20 cellular contexts compared by ENCODE assay signal in the genomic region with DNA sequence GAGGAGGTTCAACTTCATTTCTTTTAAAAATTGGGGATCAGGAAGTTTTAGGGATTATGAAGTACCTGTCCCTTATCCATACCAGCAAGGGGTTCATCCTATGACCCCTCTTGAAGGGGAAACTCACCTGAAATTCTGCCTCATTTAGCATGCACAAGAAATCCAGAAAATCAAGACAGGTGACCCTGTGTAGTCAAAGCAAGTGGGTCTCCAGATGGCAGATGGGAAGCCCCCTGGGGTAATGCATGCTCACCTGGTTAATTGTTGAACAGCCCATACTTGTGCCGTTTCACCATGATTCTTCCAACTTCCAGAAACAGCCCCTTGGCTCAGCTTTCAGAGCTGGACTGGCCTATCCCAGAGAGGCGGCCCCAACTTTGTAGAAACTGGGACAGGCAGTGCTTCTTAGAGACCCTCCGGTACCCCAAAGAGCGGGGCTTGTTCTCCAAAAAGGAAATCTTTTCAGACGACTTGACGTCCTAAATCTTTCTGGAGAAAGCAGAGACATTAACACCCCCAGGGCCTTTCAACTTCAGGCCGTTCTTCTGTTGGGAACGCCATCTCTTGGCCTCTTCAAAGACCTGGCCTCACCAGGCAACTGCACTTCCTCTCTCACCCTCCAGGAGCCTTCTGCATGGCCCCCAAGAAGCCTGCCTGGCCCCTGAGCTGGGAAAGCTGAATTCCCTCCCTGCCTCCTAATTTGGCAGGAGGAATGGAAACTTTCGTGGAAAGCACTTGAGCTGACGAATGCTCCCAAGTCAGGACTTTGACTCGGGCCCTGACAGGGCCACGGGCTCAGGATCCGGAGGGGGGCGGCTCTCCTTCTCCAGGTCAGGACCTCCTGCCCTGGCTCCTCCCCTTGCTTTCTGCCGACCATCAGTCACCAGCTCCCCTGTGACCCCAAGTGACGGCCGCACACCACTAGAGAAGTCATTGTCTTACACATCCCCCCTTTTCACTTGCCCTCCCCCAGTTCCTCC.
DNase-seq lines count a peak whose midpoint lies in the region; ATAC-seq and TF ChIP-seq lines count a peak whose summit lies in the region.
"Had no signal": no experiment of that assay in that cellular context is flagged by ENCODE, and none has a peak within 500 bp of the region (broad histone marks: within the 10 kb centered on the region; RNA-seq: fewer than 3 reads in every experiment).

No MANE protein-coding gene starts in this region.

- no peak for TF ChIP-seq CTCF in WTC11 (IDR thresholded peaks at IDR 0.05)
- TF ChIP-seq CTCF in neural cell (IDR thresholded peaks at IDR 0.05; ENCODE audit: poor library complexity, severe bottlenecking), result no peak
- no peak for TF ChIP-seq CTCF in transverse colon (IDR thresholded peaks at IDR 0.05)

- H3K9ac ChIP-seq in ES-I3 (ENCODE audit: low read depth, low read length) (peak overlapping the region; percentile 30; the same call in 1 of the 2 replicates), neural cell (ENCODE audit: low read length) (no peak overlapping the region)

- intact Hi-C loops in left ventricle myocardium superior (cut with micrococcal nuclease) (no loop called here), transverse colon (cut with DNase I; ENCODE audit: low total_unique reads) (no loop called here)

- no peaks in the 10 kb centered on the region for H3K9me2 ChIP-seq in neural cell (ENCODE audit: insufficient read depth, low read length)

- H4K20me1 ChIP-seq in neural cell (ENCODE audit: insufficient read depth), result no peaks in the 10 kb centered on the region

- H3K9me3 ChIP-seq in ES-I3 (ENCODE audit: control insufficient read depth, insufficient read depth, low read length), result no peaks in the 10 kb centered on the region
- H3K9me3 ChIP-seq in neural cell (ENCODE audit: low read length), result no peaks in the 10 kb centered on the region
- H3K9me3 ChIP-seq in transverse colon, result no peaks in the 10 kb centered on the region
- H3K9me3 ChIP-seq: neutrophil, upper lobe of right lung had no signal

- TF ChIP-seq POLR2A in transverse colon (IDR thresholded peaks at IDR 0.05), result no peak

- in situ Hi-C loops in transverse colon (cut with MboI; ENCODE audit: low pct_ligation_motif_present in 1 of 4, low pct_unique_long_range_greater_than_20kb in 1 of 4, low sequenced_read_pairs in 3 of 4), result no loop called here

- H3K79me2 ChIP-seq in neural cell (replicated peaks; ENCODE audit: insufficient read depth, low read length), result no peaks in the 10 kb centered on the region

- H3K27ac ChIP-seq in neural cell (ENCODE audit: low read length) (no peak overlapping the region), transverse colon (no peak overlapping the region)
- H3K27ac ChIP-seq: neutrophil, upper lobe of right lung had no signal

- H3K36me3 Mint-ChIP-seq in WTC11, result no peaks in the 10 kb centered on the region

- H3K27ac Mint-ChIP-seq in WTC11, result no peak overlapping the region
- H3K27ac Mint-ChIP-seq: CD4-positive, alpha-beta T cell had no signal

- H3K4me1 ChIP-seq in ES-I3 (ENCODE audit: insufficient read depth, low read length) (peaks cover 25% of the 10 kb centered on the region), transverse colon (no peaks in the 10 kb centered on the region)
- H3K4me1 ChIP-seq: upper lobe of right lung had no signal

- H3K9me3 Mint-ChIP-seq in WTC11, result no peaks in the 10 kb centered on the region
- H3K9me3 Mint-ChIP-seq: CD4-positive, alpha-beta T cell had no signal

- POLR2A ChIA-PET in WTC11 (lab: Charles Lee), result interaction anchor here (0.6 to 1.1 kb wide), 3 partner anchors 21 to 723 kb away, joined by 3 to 8 read pairs (median 3); no protein-coding TSS in a partner anchor

- no peak overlapping the region for H2AFZ ChIP-seq in neural cell (ENCODE audit: low read depth, low read length)

- H3K4me3 ChIP-seq in neural cell (ENCODE audit: low read length), result peak overlapping the region; percentile 48
- no peak overlapping the region for H3K4me3 ChIP-seq in transverse colon
- H3K4me3 ChIP-seq: smooth muscle cell, upper lobe of right lung had no signal

- H3K4me3 Mint-ChIP-seq in WTC11, result peak overlapping the region; percentile 67
- H3K4me3 Mint-ChIP-seq: CD4-positive, alpha-beta T cell had no signal

- peak; percentile 53 for DNase-seq in WTC11 (ENCODE audit: low spot score)
- peak; percentile 67 for DNase-seq in left ventricle myocardium superior
- DNase-seq in transverse colon, result no peak
- DNase-seq: activated naive CD4-positive, alpha-beta T cell treated with anti-CD3 and anti-CD28 coated beads, Interleukin-2, amount 50 U/mL, for 16 hours; CD4-positive, alpha-beta T cell; DND-41; GOT3; KG1; NCI-H2227 treated with DMSO at 0.1 percent for 48 hours; SIG-M5; T-helper 2 cell; upper lobe of right lung had no signal

- ATAC-seq in WTC11 (peak; percentile 21), left ventricle myocardium superior (peak; percentile 88), GM21515 (IDR thresholded peaks at IDR 0.05; ENCODE audit: unreplicated experiment) (no peak), HG03378 (IDR thresholded peaks at IDR 0.05; ENCODE audit: unreplicated experiment) (no peak), HG03432 (IDR thresholded peaks at IDR 0.05; ENCODE audit: unreplicated experiment) (no peak)
- ATAC-seq: activated CD4-positive, CD25-positive, alpha-beta regulatory T cell treated with anti-CD3 and anti-CD28 coated beads, Interleukin-2, amount 50 U/mL, for 24 hours; upper lobe of right lung had no signal

- CTCF ChIA-PET in WTC11 (lab: Charles Lee), result interaction anchor here (0.6 to 2.5 kb wide), 10 partner anchors 10 to 254 kb away, joined by 3 to 16 read pairs (median 3); no protein-coding TSS in a partner anchor

- H3K36me3 ChIP-seq in ES-I3 (ENCODE audit: insufficient read depth, low read length), result no peaks in the 10 kb centered on the region
- H3K36me3 ChIP-seq in neural cell (ENCODE audit: insufficient read depth, low read length), result no peaks in the 10 kb centered on the region
- H3K36me3 ChIP-seq in transverse colon, result no peaks in the 10 kb centered on the region
- H3K36me3 ChIP-seq: neutrophil, upper lobe of right lung had no signal

- H3K4me2 ChIP-seq in neural cell (ENCODE audit: low read length), result peak overlapping the region; percentile 22
- H3K4me2 ChIP-seq: smooth muscle cell had no signal

- TF ChIP-seq RAD21 in neural cell (conservative IDR thresholded peaks at IDR 0.05), result no peak

- H3K27me3 Mint-ChIP-seq in WTC11 (ENCODE audit: low read depth), result peaks cover 55% of the 10 kb centered on the region

- TF ChIP-seq EP300 in neural cell (conservative IDR thresholded peaks at IDR 0.05; ENCODE audit: poor library complexity, severe bottlenecking) (no peak), transverse colon (IDR thresholded peaks at IDR 0.05; ENCODE audit: low read depth) (no peak)

- H3K27me3 ChIP-seq in neural cell (ENCODE audit: insufficient read depth, low read depth, low read length), result peaks cover 23% of the 10 kb centered on the region
- H3K27me3 ChIP-seq in transverse colon, result peaks cover 24% of the 10 kb centered on the region
- H3K27me3 ChIP-seq: upper lobe of right lung had no signal

- 63 to 90% methylated on average over 2 to 17 of the region's 17 CpGs for WGBS in transverse colon (ENCODE audit: low coverage in 1 of 2), 2 donors

- no peaks in the 10 kb centered on the region for H3F3A ChIP-seq in neural cell (ENCODE audit: insufficient read depth, low read length, poor library complexity, severe bottlenecking)

- peaks cover 64% of the 10 kb centered on the region for H3K4me1 Mint-ChIP-seq in WTC11

TF ChIP-seq in WTC11, 78 proteins besides CTCF, POLR2A, EP300 and RAD21:
- TF ChIP-seq FOXK1 (CRISPR knock-in tag; IDR thresholded peaks at IDR 0.05), result no peak
- 0 out of 2 replicates have a peak, but pooled peaks have one; percentile 7 for TF ChIP-seq MYBL2 (CRISPR knock-in tag; IDR thresholded peaks at IDR 0.05)
- TF ChIP-seq SOX15 (CRISPR knock-in tag; IDR thresholded peaks at IDR 0.05), result no peak

TF ChIP-seq in neural cell, 6 proteins besides CTCF, POLR2A, EP300 and RAD21:
- TF ChIP-seq POLR2AphosphoS5 (IDR thresholded peaks at IDR 0.05) (no peak), MXI1 (conservative IDR thresholded peaks at IDR 0.05; ENCODE audit: poor library complexity, severe bottlenecking) (no peak), TAF1 (IDR thresholded peaks at IDR 0.05; ENCODE audit: low read depth) (no peak)
- TF ChIP-seq, protein P1, sequence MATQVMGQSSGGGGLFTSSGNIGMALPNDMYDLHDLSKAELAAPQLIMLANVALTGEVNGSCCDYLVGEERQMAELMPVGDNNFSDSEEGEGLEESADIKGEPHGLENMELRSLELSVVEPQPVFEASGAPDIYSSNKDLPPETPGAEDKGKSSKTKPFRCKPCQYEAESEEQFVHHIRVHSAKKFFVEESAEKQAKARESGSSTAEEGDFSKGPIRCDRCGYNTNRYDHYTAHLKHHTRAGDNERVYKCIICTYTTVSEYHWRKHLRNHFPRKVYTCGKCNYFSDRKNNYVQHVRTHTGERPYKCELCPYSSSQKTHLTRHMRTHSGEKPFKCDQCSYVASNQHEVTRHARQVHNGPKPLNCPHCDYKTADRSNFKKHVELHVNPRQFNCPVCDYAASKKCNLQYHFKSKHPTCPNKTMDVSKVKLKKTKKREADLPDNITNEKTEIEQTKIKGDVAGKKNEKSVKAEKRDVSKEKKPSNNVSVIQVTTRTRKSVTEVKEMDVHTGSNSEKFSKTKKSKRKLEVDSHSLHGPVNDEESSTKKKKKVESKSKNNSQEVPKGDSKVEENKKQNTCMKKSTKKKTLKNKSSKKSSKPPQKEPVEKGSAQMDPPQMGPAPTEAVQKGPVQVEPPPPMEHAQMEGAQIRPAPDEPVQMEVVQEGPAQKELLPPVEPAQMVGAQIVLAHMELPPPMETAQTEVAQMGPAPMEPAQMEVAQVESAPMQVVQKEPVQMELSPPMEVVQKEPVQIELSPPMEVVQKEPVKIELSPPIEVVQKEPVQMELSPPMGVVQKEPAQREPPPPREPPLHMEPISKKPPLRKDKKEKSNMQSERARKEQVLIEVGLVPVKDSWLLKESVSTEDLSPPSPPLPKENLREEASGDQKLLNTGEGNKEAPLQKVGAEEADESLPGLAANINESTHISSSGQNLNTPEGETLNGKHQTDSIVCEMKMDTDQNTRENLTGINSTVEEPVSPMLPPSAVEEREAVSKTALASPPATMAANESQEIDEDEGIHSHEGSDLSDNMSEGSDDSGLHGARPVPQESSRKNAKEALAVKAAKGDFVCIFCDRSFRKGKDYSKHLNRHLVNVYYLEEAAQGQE (IDR thresholded peaks at IDR 0.05; ENCODE audit: borderline replicate concordance), result no peak

Comparison
In these comparisons a context has a peak if more than half of its experiments do, and no peak if none do; other contexts are left out.
1. ATAC-seq: peak in WTC11 (single experiment) and left ventricle myocardium superior (single experiment); none in GM21515 (single experiment), HG03378 (single experiment) and HG03432 (single experiment).